In genomic region chr6:90402831-90403192, GRCh38 we compare ENCODE assay signal across 24 cellular contexts.
DNase-seq lines count a peak whose midpoint lies in the region; ATAC-seq and TF ChIP-seq lines count a peak whose summit lies in the region.
"Had no signal": no experiment of that assay in that cellular context is flagged by ENCODE, and none has a peak within 500 bp of the region (broad histone marks: within the 10 kb centered on the region; RNA-seq: fewer than 3 reads in every experiment).

No MANE protein-coding gene starts in this region.

- H3K27ac ChIP-seq in OCI-LY1 (ENCODE audit: low read depth, low read length, poor library complexity, severe bottlenecking) (peak overlapping the region; percentile 68), neutrophil (peak overlapping the region; percentile 53)
- H3K27ac ChIP-seq: esophagus muscularis mucosa, gastroesophageal sphincter had no signal

- no peaks in the 10 kb centered on the region for H4K20me1 ChIP-seq in OCI-LY1 (ENCODE audit: insufficient read depth, low read length)

- H3K9me3 ChIP-seq in OCI-LY1 (ENCODE audit: low read length) (peaks cover 8% of the 10 kb centered on the region; the same call in 1 of the 2 replicates), neutrophil (no peaks in the 10 kb centered on the region), HAP-1 (no peaks in the 10 kb centered on the region)
- H3K9me3 ChIP-seq: esophagus muscularis mucosa, gastroesophageal sphincter, SK-N-SH had no signal

- no peak for TF ChIP-seq CTCF in OCI-LY1 (IDR thresholded peaks at IDR 0.05; ENCODE audit: low read length)
- TF ChIP-seq CTCF in neutrophil (IDR thresholded peaks at IDR 0.05): no peak

- H2AFZ ChIP-seq in OCI-LY1 (ENCODE audit: low read length): no peak overlapping the region

- H3K4me1 ChIP-seq in OCI-LY1 (ENCODE audit: insufficient read depth, low read length, severe bottlenecking): peaks cover 42% of the 10 kb centered on the region
- H3K4me1 ChIP-seq in neutrophil (ENCODE audit: control insufficient read depth in 1 of 2, insufficient read depth in 1 of 2, low read depth in 1 of 2, low read length in 1 of 2): peaks cover 36 to 38% of the 10 kb centered on the region in 2 experiments
- H3K4me1 ChIP-seq in HAP-1: no peaks in the 10 kb centered on the region
- H3K4me1 ChIP-seq: esophagus muscularis mucosa, gastroesophageal sphincter had no signal

- CTCF ChIA-PET in activated naive CD4-positive, alpha-beta T cell treated with anti-CD3 and anti-CD28 coated beads for 36 hours (lab: Charles Lee): interaction anchor here (1.0 to 1.7 kb wide), 4 partner anchors 10 to 76 kb away, joined by 3 to 6 read pairs (median 4); no protein-coding TSS in a partner anchor

- H3K4me3 ChIP-seq in OCI-LY1 (ENCODE audit: low read depth, low read length, poor library complexity, severe bottlenecking): no peak overlapping the region
- H3K4me3 ChIP-seq in neutrophil (ENCODE audit: low read depth in 1 of 2, low read length in 1 of 2): no peak overlapping the region
- H3K4me3 ChIP-seq in HAP-1: no peak overlapping the region
- H3K4me3 ChIP-seq: esophagus muscularis mucosa, gastroesophageal sphincter, skin epidermis had no signal

- intact Hi-C loops in activated naive CD4-positive, alpha-beta T cell treated with anti-CD3 and anti-CD28 coated beads for 36 hours (cut with micrococcal nuclease): loop anchor here (1.0 to 10.0 kb wide), 2 partner anchors 41 to 1318 kb away; partner anchors contain the start of gene PNRC1

- in situ Hi-C loops in HAP-1 (cut with MboI; ENCODE audit: low sequenced_read_pairs): no loop called here

- H3K79me2 ChIP-seq in OCI-LY1 (ENCODE audit: insufficient read depth, low read length): no peaks in the 10 kb centered on the region

- H3K9me3 Mint-ChIP-seq in activated naive CD4-positive, alpha-beta T cell treated with anti-CD3 and anti-CD28 coated beads for 36 hours: no peaks in the 10 kb centered on the region
- no peaks in the 10 kb centered on the region for H3K9me3 Mint-ChIP-seq in activated naive CD8-positive, alpha-beta T cell treated with anti-CD3 and anti-CD28 coated beads, Interleukin-2, amount 50 U/mL, for 24 hours
- H3K9me3 Mint-ChIP-seq: activated B cell treated with CpG ODN at 0.5 μM for 24 hours; stimulated activated naive B cell treated with anti-CD40 and anti-IgM and Interleukin-4, amounts not matched to agents 10 μg/mL and 1 μg/mL and 100 μg/mL, for 72 hours had no signal

- H3K27me3 ChIP-seq in OCI-LY1 (ENCODE audit: insufficient read depth, low read length) (no peaks in the 10 kb centered on the region), neutrophil (no peaks in the 10 kb centered on the region), HAP-1 (ENCODE audit: low read depth) (peaks cover 20% of the 10 kb centered on the region)
- H3K27me3 ChIP-seq: gastroesophageal sphincter had no signal

- H3K9ac ChIP-seq in OCI-LY1 (ENCODE audit: low read length): no peak overlapping the region
- H3K9ac ChIP-seq: SK-N-SH had no signal

- ATAC-seq in activated naive CD8-positive, alpha-beta T cell treated with anti-CD3 and anti-CD28 coated beads, Interleukin-2, amount 50 U/mL, for 24 hours: no peak
- ATAC-seq in GM21529 (IDR thresholded peaks at IDR 0.05; ENCODE audit: unreplicated experiment): no peak
- ATAC-seq: HCT116; stimulated activated naive B cell treated with anti-CD40 and anti-IgM and Interleukin-4, amounts not matched to agents 10 μg/mL and 1 μg/mL and 100 μg/mL, for 72 hours had no signal

- H3K4me2 ChIP-seq in OCI-LY1 (ENCODE audit: low read length): no peak overlapping the region
- H3K4me2 ChIP-seq: SK-N-SH had no signal

- peak overlapping the region; percentile 57 for H3K4me3 Mint-ChIP-seq in activated naive CD4-positive, alpha-beta T cell treated with anti-CD3 and anti-CD28 coated beads for 36 hours
- no peak overlapping the region for H3K4me3 Mint-ChIP-seq in activated naive CD8-positive, alpha-beta T cell treated with anti-CD3 and anti-CD28 coated beads, Interleukin-2, amount 50 U/mL, for 24 hours
- H3K4me3 Mint-ChIP-seq: activated B cell treated with CpG ODN at 0.5 μM for 24 hours; brain; stimulated activated naive B cell treated with anti-CD40 and anti-IgM and Interleukin-4, amounts not matched to agents 10 μg/mL and 1 μg/mL and 100 μg/mL, for 72 hours had no signal

- H3K36me3 Mint-ChIP-seq in activated naive CD4-positive, alpha-beta T cell treated with anti-CD3 and anti-CD28 coated beads for 36 hours (ENCODE audit: low read depth): peaks cover 4% of the 10 kb centered on the region
- no peaks in the 10 kb centered on the region for H3K36me3 Mint-ChIP-seq in activated naive CD8-positive, alpha-beta T cell treated with anti-CD3 and anti-CD28 coated beads, Interleukin-2, amount 50 U/mL, for 24 hours (ENCODE audit: low read depth)
- H3K36me3 Mint-ChIP-seq: brain; stimulated activated naive B cell treated with anti-CD40 and anti-IgM and Interleukin-4, amounts not matched to agents 10 μg/mL and 1 μg/mL and 100 μg/mL, for 72 hours had no signal

- H3K36me3 ChIP-seq in OCI-LY1 (ENCODE audit: insufficient read depth, low read length) (no peaks in the 10 kb centered on the region), neutrophil (no peaks in the 10 kb centered on the region), HAP-1 (replicated peaks) (no peaks in the 10 kb centered on the region)
- H3K36me3 ChIP-seq: esophagus muscularis mucosa, gastroesophageal sphincter had no signal

- no peak for DNase-seq in activated naive CD4-positive, alpha-beta T cell treated with anti-CD3 and anti-CD28 coated beads for 36 hours
- DNase-seq in activated naive CD4-positive, alpha-beta T cell treated with anti-CD3 and anti-CD28 coated beads, Interleukin-2, amount 50 U/mL, for 16 hours: no peak
- no peak for DNase-seq in activated naive CD8-positive, alpha-beta T cell treated with anti-CD3 and anti-CD28 coated beads, Interleukin-2, amount 50 U/mL, for 24 hours
- no peak for DNase-seq in HAP-1 (ENCODE audit: low spot score in 2 of 2)
- no peak for DNase-seq in activated CD4-positive, CD25-positive, alpha-beta regulatory T cell (lab: John Stamatoyannopoulos, UW)
- DNase-seq: activated B cell treated with CpG ODN at 0.5 μM for 24 hours; C1 segment of cervical spinal cord; DMS 273 treated with DMSO at 0.1 percent for 48 hours; hypothalamus; NCI-H1694; NCI-H2171; NCI-H524 treated with DMSO at 0.1 percent for 48 hours; RPMI8226; SK-N-SH; stimulated activated CD4-positive, alpha-beta T cell treated with anti-CD3 and anti-CD28 coated beads, Interleukin-2, amount 100 ng/mL, for 24 hours; stimulated activated naive B cell treated with anti-CD40 and anti-IgM and Interleukin-4, amounts not matched to agents 10 μg/mL and 1 μg/mL and 100 μg/mL, for 72 hours had no signal

- no peaks in the 10 kb centered on the region for H3K27me3 Mint-ChIP-seq in activated naive CD4-positive, alpha-beta T cell treated with anti-CD3 and anti-CD28 coated beads for 36 hours (ENCODE audit: low read depth)
- H3K27me3 Mint-ChIP-seq in activated naive CD8-positive, alpha-beta T cell treated with anti-CD3 and anti-CD28 coated beads, Interleukin-2, amount 50 U/mL, for 24 hours: no peaks in the 10 kb centered on the region
- H3K27me3 Mint-ChIP-seq: brain; stimulated activated naive B cell treated with anti-CD40 and anti-IgM and Interleukin-4, amounts not matched to agents 10 μg/mL and 1 μg/mL and 100 μg/mL, for 72 hours had no signal

- no peaks in the 10 kb centered on the region for H3F3A ChIP-seq in OCI-LY1 (ENCODE audit: insufficient read depth, low read length)

- H3K4me1 Mint-ChIP-seq in activated naive CD4-positive, alpha-beta T cell treated with anti-CD3 and anti-CD28 coated beads for 36 hours (ENCODE audit: low read depth): peaks cover 91% of the 10 kb centered on the region
- H3K4me1 Mint-ChIP-seq in activated naive CD8-positive, alpha-beta T cell treated with anti-CD3 and anti-CD28 coated beads, Interleukin-2, amount 50 U/mL, for 24 hours: peaks cover 83% of the 10 kb centered on the region

- H3K27ac Mint-ChIP-seq in activated naive CD4-positive, alpha-beta T cell treated with anti-CD3 and anti-CD28 coated beads for 36 hours: peak overlapping the region; percentile 87
- H3K27ac Mint-ChIP-seq in activated naive CD8-positive, alpha-beta T cell treated with anti-CD3 and anti-CD28 coated beads, Interleukin-2, amount 50 U/mL, for 24 hours: peak overlapping the region; percentile 77
- H3K27ac Mint-ChIP-seq: activated B cell treated with CpG ODN at 0.5 μM for 24 hours had no signal

- no peaks in the 10 kb centered on the region for H3K9me2 ChIP-seq in OCI-LY1 (ENCODE audit: low read depth, low read length)
- H3K9me2 ChIP-seq: SK-N-SH had no signal
